21 cellular contexts compared by ENCODE assay signal in the genomic region with DNA sequence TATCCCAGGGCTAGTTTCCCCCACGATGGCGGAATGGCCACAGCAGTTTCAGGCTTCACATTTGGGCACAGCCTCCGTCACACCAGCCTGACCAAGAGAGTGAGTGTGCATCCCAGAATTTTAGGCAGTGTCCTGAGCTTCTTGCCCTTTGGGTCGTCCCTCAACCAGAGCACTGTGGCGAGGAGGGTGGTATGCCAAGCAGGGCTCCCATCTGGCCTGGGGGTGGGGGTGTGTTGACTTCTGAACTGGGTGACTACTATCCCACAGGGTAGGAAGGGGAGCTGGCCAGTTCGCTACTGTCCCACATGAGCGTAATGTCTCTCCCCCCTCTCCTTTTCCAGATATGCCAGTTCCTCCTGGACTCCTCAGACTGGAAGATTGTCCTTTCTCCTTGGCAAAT. TPM values are rescaled to one million over a fixed set of nuclear protein-coding genes. Genes with fewer than 3 reads are reported as not detected.
DNase-seq lines count a peak whose midpoint lies in the region; TF ChIP-seq lines count a peak whose summit lies in the region.
"Had no signal": no experiment of that assay in that cellular context is flagged by ENCODE, and none has a peak within 500 bp of the region (broad histone marks: within the 10 kb centered on the region; RNA-seq: fewer than 3 reads in every experiment).

No MANE protein-coding gene starts in this region.

- H3K4ac ChIP-seq in H9 (ENCODE audit: low read depth, low read length) (no peak overlapping the region), trophoblast cell (ENCODE audit: low read depth, low read length) (peak overlapping the region; percentile 5)

- H3K36me3 ChIP-seq in trophoblast cell (ENCODE audit: control insufficient read depth in 1 of 2, insufficient read depth in 2 of 2, low read length in 2 of 2), result peaks cover 5 to 8% of the 10 kb centered on the region in 2 experiments
- no peaks in the 10 kb centered on the region for H3K36me3 ChIP-seq in neural progenitor cell
- H3K36me3 ChIP-seq in Caco-2 (ENCODE audit: control insufficient read depth, insufficient read depth, low read length), result no peaks in the 10 kb centered on the region; the same call in 1 of the 2 replicates
- H3K36me3 ChIP-seq: MG63 had no signal

- H2BK20ac ChIP-seq in H9 (ENCODE audit: low read depth, low read length, poor library complexity, severe bottlenecking), result no peak overlapping the region

- H2BK12ac ChIP-seq in H9 (ENCODE audit: insufficient read length, low read depth, low read length), result no peak overlapping the region
- no peak overlapping the region for H2BK12ac ChIP-seq in trophoblast cell (ENCODE audit: low read length)

- H3K9me3 Mint-ChIP-seq in H9 (no peaks in the 10 kb centered on the region), neural progenitor cell (no peaks in the 10 kb centered on the region), Caco-2 (ENCODE audit: unreplicated experiment) (no peaks in the 10 kb centered on the region)
- no peaks in the 10 kb centered on the region for H3K9me3 Mint-ChIP-seq in dendritic cell treated with granulocyte-macrophage colony-stimulating factor and Interleukin-4, amounts not matched to agents 40 ng/mL and 50 ng/mL, for 4 days
- H3K9me3 Mint-ChIP-seq: CD8-positive, alpha-beta memory T cell; HFFc6 had no signal

- no CpG with 5 or more reads among the region's 7 CpGs for WGBS in H9 (ENCODE audit: extremely low coverage, insufficient read length, low lambda C conversion rate)
- WGBS in trophoblast cell (ENCODE audit: extremely low coverage, insufficient coverage, insufficient read length), result no CpG with 5 or more reads among the region's 7 CpGs

- H3K56ac ChIP-seq in H9 (ENCODE audit: insufficient read length, low read depth, low read length), result no peak overlapping the region

- TF ChIP-seq CTCF in C4-2B (conservative IDR thresholded peaks at IDR 0.05) (no peak), H9 (conservative IDR thresholded peaks at IDR 0.05) (no peak), neural progenitor cell (IDR thresholded peaks at IDR 0.05) (no peak), Caco-2 (IDR thresholded peaks at IDR 0.05; ENCODE audit: insufficient read depth in 1 of 2, low read depth in 1 of 2, low read length in 1 of 2, severe bottlenecking in 1 of 2, unreplicated experiment in 1 of 2) (no peak)

- no peak overlapping the region for H2AK5ac ChIP-seq in H9 (ENCODE audit: insufficient read length, low read length)
- H2AK5ac ChIP-seq in trophoblast cell (ENCODE audit: low read length), result no peak overlapping the region

- H3K23ac ChIP-seq in H9 (ENCODE audit: insufficient read length, low read depth, low read length) (no peak overlapping the region), trophoblast cell (ENCODE audit: low read length) (no peak overlapping the region)

- no peak overlapping the region for H3K4me3 ChIP-seq in trophoblast cell (ENCODE audit: low read depth, low read length)
- no peak overlapping the region for H3K4me3 ChIP-seq in neural progenitor cell
- no peak overlapping the region for H3K4me3 ChIP-seq in Caco-2 (ENCODE audit: low read depth, low read length)
- H3K4me3 ChIP-seq: BLaER1, MG63 had no signal

- H3K9ac ChIP-seq in H9 (ENCODE audit: extremely low read depth, insufficient read length, low read length), result no peak overlapping the region
- no peak overlapping the region for H3K9ac ChIP-seq in trophoblast cell (ENCODE audit: low read length)
- H3K9ac ChIP-seq in neural progenitor cell, result no peak overlapping the region
- H3K9ac ChIP-seq: BLaER1 had no signal

- H3K27me3 ChIP-seq in H9 (ENCODE audit: insufficient read depth, low read length), result no peaks in the 10 kb centered on the region
- H3K27me3 ChIP-seq in trophoblast cell (ENCODE audit: insufficient read depth, low read length), result no peaks in the 10 kb centered on the region
- H3K27me3 ChIP-seq in neural progenitor cell, result no peaks in the 10 kb centered on the region
- no peaks in the 10 kb centered on the region for H3K27me3 ChIP-seq in Caco-2 (replicated peaks; ENCODE audit: control insufficient read depth, insufficient read depth, low read length)
- H3K27me3 ChIP-seq: BLaER1, MG63 had no signal

- H3K23me2 ChIP-seq in H9 (ENCODE audit: insufficient read length, low read depth, low read length, poor library complexity, severe bottlenecking), result no peaks in the 10 kb centered on the region

- peak overlapping the region; percentile 67 for H3K27ac ChIP-seq in C4-2B
- H3K27ac ChIP-seq in H9 (ENCODE audit: insufficient read length, low read depth, low read length), result no peak overlapping the region
- H3K27ac ChIP-seq in trophoblast cell (ENCODE audit: low read depth, low read length), result no peak overlapping the region
- no peak overlapping the region for H3K27ac ChIP-seq in neural progenitor cell
- H3K27ac ChIP-seq: BLaER1 had no signal

- H4K8ac ChIP-seq in H9 (replicated peaks; ENCODE audit: insufficient read length, low read depth, low read length) (no peak overlapping the region), trophoblast cell (ENCODE audit: low read depth, low read length) (no peak overlapping the region)

- no peaks in the 10 kb centered on the region for H3K27me3 Mint-ChIP-seq in H9 (ENCODE audit: low read depth)
- no peaks in the 10 kb centered on the region for H3K27me3 Mint-ChIP-seq in dendritic cell treated with granulocyte-macrophage colony-stimulating factor and Interleukin-4, amounts not matched to agents 40 ng/mL and 50 ng/mL, for 4 days
- no peaks in the 10 kb centered on the region for H3K27me3 Mint-ChIP-seq in neural progenitor cell (ENCODE audit: insufficient read depth, low read depth)
- no peaks in the 10 kb centered on the region for H3K27me3 Mint-ChIP-seq in Caco-2 (ENCODE audit: insufficient read depth, unreplicated experiment)
- H3K27me3 Mint-ChIP-seq: CD8-positive, alpha-beta memory T cell had no signal

- DNase-seq in H9, result no peak
- no peak for DNase-seq in trophoblast cell
- no peak for DNase-seq in neural progenitor cell (ENCODE audit: low spot score)
- no peak for DNase-seq in NCI-H2107 treated with DMSO at 0.1 percent for 48 hours (lab: John Stamatoyannopoulos, UW; ENCODE audit: unreplicated experiment)
- no peak for DNase-seq in Caco-2
- DNase-seq: CD8-positive, alpha-beta memory T cell; DMS53; EL; GF-D8; HFFc6; Kasumi-1; MG63; NCI-H1417; NCI-H1694 treated with DMSO at 0.1 percent for 48 hours; NCI-H2081 treated with DMSO at 0.1 percent for 48 hours; NCI-H446; NCI-H526; OCI-M1 had no signal

- H3K4me1 ChIP-seq in H9 (ENCODE audit: insufficient read depth, low read length) (peaks cover 2% of the 10 kb centered on the region; the same call in 1 of the 2 replicates), trophoblast cell (ENCODE audit: control insufficient read depth in 1 of 2, insufficient read depth in 2 of 2, low read length in 2 of 2) (peaks cover 2 to 3% of the 10 kb centered on the region in 2 experiments), neural progenitor cell (peaks cover 26% of the 10 kb centered on the region), Caco-2 (peaks cover 19% of the 10 kb centered on the region)

- intact Hi-C loops in dendritic cell treated with granulocyte-macrophage colony-stimulating factor and Interleukin-4, amounts not matched to agents 40 ng/mL and 50 ng/mL, for 4 days (cut with micrococcal nuclease), result no loop called here
- intact Hi-C loops in Caco-2 (cut with micrococcal nuclease; ENCODE audit: unreplicated experiment), result no loop called here

- H3K4me3 Mint-ChIP-seq in H9 (no peak overlapping the region), neural progenitor cell (no peak overlapping the region), Caco-2 (ENCODE audit: unreplicated experiment) (no peak overlapping the region)
- H3K4me3 Mint-ChIP-seq in dendritic cell treated with granulocyte-macrophage colony-stimulating factor and Interleukin-4, amounts not matched to agents 40 ng/mL and 50 ng/mL, for 4 days, result no peak overlapping the region
- H3K4me3 Mint-ChIP-seq: HFFc6 had no signal

- H2AFZ ChIP-seq in H9 (ENCODE audit: low read length) (no peak overlapping the region), trophoblast cell (ENCODE audit: insufficient read depth, low read length, poor library complexity) (no peak overlapping the region), neural progenitor cell (replicated peaks) (no peak overlapping the region)

- H4K20me1 ChIP-seq in H9 (ENCODE audit: control insufficient read depth, insufficient read depth, insufficient read length) (peaks cover 3% of the 10 kb centered on the region), neural progenitor cell (ENCODE audit: low read depth) (peaks cover 100% of the 10 kb centered on the region)

- no peak overlapping the region for H3T11ph ChIP-seq in H9 (ENCODE audit: low read length)

- H2BK5ac ChIP-seq in H9 (ENCODE audit: insufficient read length, low read length) (no peak overlapping the region), trophoblast cell (ENCODE audit: low read depth, low read length, poor library complexity) (no peak overlapping the region)

- H3K9me3 ChIP-seq in H9 (ENCODE audit: control insufficient read depth, low read depth, low read length) (no peaks in the 10 kb centered on the region), trophoblast cell (ENCODE audit: insufficient read depth, low read depth, low read length) (peaks cover 1% of the 10 kb centered on the region), neural progenitor cell (ENCODE audit: low read depth) (no peaks in the 10 kb centered on the region), Caco-2 (no peaks in the 10 kb centered on the region)
- H3K9me3 ChIP-seq: BLaER1, MG63 had no signal

- no peak overlapping the region for H2BK120ac ChIP-seq in H9 (ENCODE audit: low read depth, low read length, poor library complexity, severe bottlenecking)
- H2BK120ac ChIP-seq in trophoblast cell (ENCODE audit: insufficient read depth, low read length, poor library complexity), result no peak overlapping the region

- H3F3A ChIP-seq in neural progenitor cell (ENCODE audit: low read depth), result no peaks in the 10 kb centered on the region

- H3K27ac Mint-ChIP-seq in H9 (peak overlapping the region in 2 of 3 experiments; percentile 13 to 74; a peak in 2 of 7 replicates), neural progenitor cell (no peak overlapping the region), Caco-2 (ENCODE audit: unreplicated experiment) (no peak overlapping the region)
- H3K27ac Mint-ChIP-seq in dendritic cell treated with granulocyte-macrophage colony-stimulating factor and Interleukin-4, amounts not matched to agents 40 ng/mL and 50 ng/mL, for 4 days, result peak overlapping the region; percentile 30
- H3K27ac Mint-ChIP-seq: HFFc6 had no signal

- H3K14ac ChIP-seq in H9 (ENCODE audit: insufficient read depth, low read length) (no peak overlapping the region; the same call in 1 of the 2 replicates), trophoblast cell (ENCODE audit: low read length) (no peak overlapping the region)

- H3K18ac ChIP-seq in H9 (ENCODE audit: insufficient read length, low read depth, low read length) (no peak overlapping the region), trophoblast cell (ENCODE audit: low read length) (no peak overlapping the region)

- H4K12ac ChIP-seq in trophoblast cell (ENCODE audit: low read depth, low read length), result no peak overlapping the region

- H4K5ac ChIP-seq in H9 (ENCODE audit: insufficient read length, low read depth, low read length), result no peak overlapping the region

- CTCF ChIA-PET in Caco-2 (lab: Charles Lee), result interaction anchor here (3.1 kb wide), 1 partner anchor 10 kb away, joined by 16 read pairs; no protein-coding TSS in a partner anchor

- H3K4me1 Mint-ChIP-seq in H9 (peaks cover 38 to 67% of the 10 kb centered on the region in 2 experiments), neural progenitor cell (peaks cover 26% of the 10 kb centered on the region), Caco-2 (ENCODE audit: low read depth, unreplicated experiment) (peaks cover 49% of the 10 kb centered on the region)
- H3K4me1 Mint-ChIP-seq in dendritic cell treated with granulocyte-macrophage colony-stimulating factor and Interleukin-4, amounts not matched to agents 40 ng/mL and 50 ng/mL, for 4 days (ENCODE audit: low read depth), result peaks cover 77% of the 10 kb centered on the region

- H3K36me3 Mint-ChIP-seq in H9 (ENCODE audit: insufficient read depth in 1 of 3, low read depth in 3 of 3), result peaks cover 2 to 18% (median 18%) of the 10 kb centered on the region in 3 experiments
- peaks cover 39% of the 10 kb centered on the region for H3K36me3 Mint-ChIP-seq in dendritic cell treated with granulocyte-macrophage colony-stimulating factor and Interleukin-4, amounts not matched to agents 40 ng/mL and 50 ng/mL, for 4 days (ENCODE audit: low read depth)
- peaks cover 22% of the 10 kb centered on the region for H3K36me3 Mint-ChIP-seq in neural progenitor cell
- peaks cover 35% of the 10 kb centered on the region for H3K36me3 Mint-ChIP-seq in Caco-2 (ENCODE audit: insufficient read depth, unreplicated experiment)

- no peak overlapping the region for H3K4me2 ChIP-seq in H9 (ENCODE audit: insufficient read depth, insufficient read length, low read length)
- H3K4me2 ChIP-seq in trophoblast cell (ENCODE audit: low read length), result no peak overlapping the region
- no peak overlapping the region for H3K4me2 ChIP-seq in neural progenitor cell
- H3K4me2 ChIP-seq: BLaER1 had no signal

- POLR2A ChIA-PET in Caco-2 (lab: Charles Lee), result no interaction called here

- H3K79me1 ChIP-seq in H9 (ENCODE audit: insufficient read depth, low read depth, low read length, poor library complexity, severe bottlenecking) (peaks cover 8% of the 10 kb centered on the region), trophoblast cell (ENCODE audit: low read length) (no peaks in the 10 kb centered on the region)

- no peak overlapping the region for H4K91ac ChIP-seq in H9 (ENCODE audit: insufficient read length, low read depth, low read length)
- no peak overlapping the region for H4K91ac ChIP-seq in trophoblast cell (ENCODE audit: low read depth, low read length)

- peaks cover 78% of the 10 kb centered on the region for H3K79me2 ChIP-seq in H9 (ENCODE audit: insufficient read depth, low read length)
- H3K79me2 ChIP-seq in trophoblast cell (ENCODE audit: control insufficient read depth, insufficient read depth, low read length, poor library complexity), result peaks cover 32% of the 10 kb centered on the region
- peaks cover 100% of the 10 kb centered on the region for H3K79me2 ChIP-seq in neural progenitor cell (ENCODE audit: low read depth)

- BruUV-seq in Caco-2 (replicated peaks; lab: Mats Ljungman, UMichigan), result no TSS peak

- no peak overlapping the region for H2BK15ac ChIP-seq in H9 (ENCODE audit: low read depth, low read length)

RNA-seq across cellular contexts. Expression of a gene that starts 16.1 kb away (rescaled TPM):
- 203 and 205 TPM in 2 replicates for total RNA-seq in H9 (2021)
- polyA plus RNA-seq in trophoblast cell (2013), result 86.2 and 87.9 TPM in 2 replicates
- total RNA-seq in neural progenitor cell (ENCODE audit: low replicate concordance), result 117 and 130 TPM in 2 replicates
- 144 and 147 TPM in 2 replicates for total RNA-seq in Caco-2 (2022)

Comparison
In these comparisons a context has a peak if more than half of its experiments do, and no peak if none do; other contexts are left out.
1. H3K27ac Mint-ChIP-seq: peak in H9 (2 of 3) and dendritic cell treated with granulocyte-macrophage colony-stimulating factor and Interleukin-4, amounts not matched to agents 40 ng/mL and 50 ng/mL, for 4 days (single experiment); none in neural progenitor cell (single experiment) and Caco-2 (single experiment).